ENCODE assay signal across 16 cellular contexts in the genomic region with DNA sequence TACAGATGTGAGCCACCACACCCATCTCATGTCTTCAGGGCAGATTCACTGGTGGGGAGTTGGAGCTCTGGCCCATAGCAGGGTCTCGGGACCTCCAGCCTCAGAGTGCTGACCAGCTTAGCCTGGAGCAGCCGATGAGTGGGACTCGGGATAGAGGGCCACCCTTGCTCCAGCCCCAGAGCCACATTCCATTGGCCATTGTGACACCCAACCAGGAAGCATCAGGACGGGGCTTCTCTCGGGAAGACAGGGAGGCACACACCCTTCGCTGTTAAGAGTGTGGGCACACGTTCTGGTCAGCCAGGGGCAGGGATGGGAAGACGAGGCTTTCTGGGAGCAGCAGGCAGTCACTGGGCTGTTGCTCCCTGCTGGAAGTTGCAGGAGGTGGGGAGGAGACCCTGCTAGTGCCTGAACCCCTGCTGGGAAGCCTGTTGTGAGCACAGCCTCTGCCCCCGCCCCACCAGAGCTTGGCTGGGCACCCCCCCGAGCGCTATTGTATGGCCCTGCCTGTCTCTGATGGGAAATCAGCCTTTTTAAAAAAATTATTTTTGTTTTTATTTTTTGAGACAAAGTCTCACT. TPM values are rescaled to one million over a fixed set of nuclear protein-coding genes. Genes with fewer than 3 reads are reported as not detected.
A peak's percentile ranks its signal among the peaks of the same experiment; 100 is the strongest.
DNase-seq lines count a peak whose midpoint lies in the region; ATAC-seq and TF ChIP-seq lines count a peak whose summit lies in the region.
"Had no signal": no experiment of that assay in that cellular context is flagged by ENCODE, and none has a peak within 500 bp of the region (broad histone marks: within the 10 kb centered on the region; RNA-seq: fewer than 3 reads in every experiment).

No MANE protein-coding gene starts in this region.

- H3K36me3 Mint-ChIP-seq in T-helper 17 cell (ENCODE audit: low read depth) = no peaks in the 10 kb centered on the region
- H3K36me3 Mint-ChIP-seq in CD4-positive, alpha-beta memory T cell = no peaks in the 10 kb centered on the region

- H3K4me1 ChIP-seq in HEK293 (ENCODE audit: control insufficient read depth, insufficient read depth, low read length) = no peaks in the 10 kb centered on the region
- H3K4me1 ChIP-seq in gastroesophageal sphincter = peaks cover 0 to 59% (median 0%) of the 10 kb centered on the region in 3 donors
- peaks cover 13% of the 10 kb centered on the region for H3K4me1 ChIP-seq in suprapubic skin
- no peaks in the 10 kb centered on the region for H3K4me1 ChIP-seq in CD4-positive, alpha-beta memory T cell (ENCODE audit: insufficient read depth, low read length)

- H3K27me3 Mint-ChIP-seq in T-helper 17 cell = peaks cover 35% of the 10 kb centered on the region
- H3K27me3 Mint-ChIP-seq in CD4-positive, alpha-beta memory T cell = peaks cover 10 to 11% of the 10 kb centered on the region in 2 donors

- DNase-seq in mucosa of gallbladder (ENCODE audit: low spot score) = peak; percentile 33
- no peak for DNase-seq in suprapubic skin (ENCODE audit: low spot score in 2 of 2)
- DNase-seq in T-helper 17 cell = no peak
- no peak for DNase-seq in CD4-positive, alpha-beta memory T cell
- DNase-seq: activated B cell treated with CpG ODN at 0.5 μM for 24 hours; activated effector memory CD4-positive, alpha-beta T cell treated with Interleukin-2 at 50 U/mL for 16 hours; AML-193; anterior cingulate cortex; IMR-90; left colon; NCI-H2081 treated with DMSO at 0.1 percent for 48 hours had no signal

- peak; percentile 41 for ATAC-seq in gastroesophageal sphincter
- ATAC-seq in T-helper 17 cell = no peak
- ATAC-seq in GM21526 (IDR thresholded peaks at IDR 0.05; ENCODE audit: low FRiP score, unreplicated experiment) = no peak
- ATAC-seq in HG03196 (IDR thresholded peaks at IDR 0.05; ENCODE audit: unreplicated experiment) = no peak
- ATAC-seq: left colon had no signal

- CTCF ChIA-PET in HEK293 (lab: Yijun Ruan, JAX) = interaction anchor here (0.6 kb wide), 1 partner anchor 426 kb away, joined by 5 read pairs; no protein-coding TSS in a partner anchor
- CTCF ChIA-PET in CD4-positive, alpha-beta memory T cell (lab: Charles Lee; ENCODE audit: partially characterized antibody) = no interaction called here

- H3K4me3 Mint-ChIP-seq in T-helper 17 cell = no peak overlapping the region
- no peak overlapping the region for H3K4me3 Mint-ChIP-seq in CD4-positive, alpha-beta memory T cell
- H3K4me3 Mint-ChIP-seq: activated B cell treated with CpG ODN at 0.5 μM for 24 hours, neural crest cell had no signal

- H3K27me3 ChIP-seq in gastroesophageal sphincter (no peaks in the 10 kb centered on the region), suprapubic skin (peaks cover 21% of the 10 kb centered on the region)
- no peaks in the 10 kb centered on the region for H3K27me3 ChIP-seq in CD4-positive, alpha-beta memory T cell (ENCODE audit: insufficient read depth, low read length)

- no peak overlapping the region for H3K27ac ChIP-seq in HEK293 (ENCODE audit: extremely low read depth, low read depth, low read length)
- H3K27ac ChIP-seq in gastroesophageal sphincter = peak overlapping the region in 3 of 4 donors; percentile 71 to 86 (median 80)
- H3K27ac ChIP-seq in suprapubic skin = peak overlapping the region; percentile 76
- no peak overlapping the region for H3K27ac ChIP-seq in CD4-positive, alpha-beta memory T cell (ENCODE audit: low read depth, low read length)

- H3K36me3 ChIP-seq in HEK293 (ENCODE audit: control insufficient read depth in 2 of 2, insufficient read depth in 1 of 2, low read length in 2 of 2) (no peaks in the 10 kb centered on the region), gastroesophageal sphincter (peaks cover 0 to 3% of the 10 kb centered on the region in 2 donors), suprapubic skin (no peaks in the 10 kb centered on the region)
- H3K36me3 ChIP-seq in CD4-positive, alpha-beta memory T cell (ENCODE audit: insufficient read depth, low read length) = no peaks in the 10 kb centered on the region

- 57% methylated on average over 6 of the region's 11 CpGs; no CpG with 5 or more reads in 1 of the 2 donors for WGBS in gastroesophageal sphincter (ENCODE audit: low coverage in 1 of 2), 2 donors
- WGBS in suprapubic skin = 61% methylated on average over 8 of the region's 11 CpGs

- TF ChIP-seq CTCF in HEK293 (tag by site-specific recombination; IDR thresholded peaks at IDR 0.05) (no peak), gastroesophageal sphincter (IDR thresholded peaks at IDR 0.05) (no peak), suprapubic skin (IDR thresholded peaks at IDR 0.05) (no peak)

- TF ChIP-seq EP300 in gastroesophageal sphincter (IDR thresholded peaks at IDR 0.05) = no peak
- no peak for TF ChIP-seq EP300 in suprapubic skin (IDR thresholded peaks at IDR 0.05)

- intact Hi-C loops in CD4-positive, alpha-beta memory T cell (cut with micrococcal nuclease) = no loop called here

- H3K4me3 ChIP-seq in HEK293 (ENCODE audit: low read depth, low read length) (no peak overlapping the region), gastroesophageal sphincter (peak overlapping the region; percentile 27 to 58), suprapubic skin (peak overlapping the region; percentile 48)
- no peak overlapping the region for H3K4me3 ChIP-seq in CD4-positive, alpha-beta memory T cell (ENCODE audit: low read length in 2 of 2)

- H3K27ac Mint-ChIP-seq in T-helper 17 cell = no peak overlapping the region
- no peak overlapping the region for H3K27ac Mint-ChIP-seq in CD4-positive, alpha-beta memory T cell
- H3K27ac Mint-ChIP-seq: activated B cell treated with CpG ODN at 0.5 μM for 24 hours had no signal

- TF ChIP-seq POLR2A in gastroesophageal sphincter (IDR thresholded peaks at IDR 0.05) (peak in 1 of 2 donors; percentile 46), suprapubic skin (IDR thresholded peaks at IDR 0.05) (peak in 1 of 2 donors; percentile 60)

- H3K9me3 Mint-ChIP-seq in CD4-positive, alpha-beta memory T cell = no peaks in the 10 kb centered on the region
- H3K9me3 Mint-ChIP-seq: activated B cell treated with CpG ODN at 0.5 μM for 24 hours, neural crest cell had no signal

- no peaks in the 10 kb centered on the region for H3K9me3 ChIP-seq in HEK293 (ENCODE audit: control insufficient read depth, insufficient read depth, low read depth, low read length)
- H3K9me3 ChIP-seq in gastroesophageal sphincter = no peaks in the 10 kb centered on the region
- H3K9me3 ChIP-seq in suprapubic skin = no peaks in the 10 kb centered on the region
- no peaks in the 10 kb centered on the region for H3K9me3 ChIP-seq in T-helper 17 cell (ENCODE audit: control insufficient read depth, low read length, poor library complexity, severe bottlenecking)
- no peaks in the 10 kb centered on the region for H3K9me3 ChIP-seq in CD4-positive, alpha-beta memory T cell (ENCODE audit: control insufficient read depth in 1 of 2, low read length in 2 of 2)

- POLR2A ChIA-PET in HEK293 (lab: Yijun Ruan, JAX) = no interaction called here
- POLR2A ChIA-PET in CD4-positive, alpha-beta memory T cell (lab: Charles Lee; ENCODE audit: partially characterized antibody) = no interaction called here

- peaks cover 5% of the 10 kb centered on the region for H3K4me1 Mint-ChIP-seq in T-helper 17 cell
- peaks cover 0 to 6% (median 1%) of the 10 kb centered on the region in 4 donors for H3K4me1 Mint-ChIP-seq in CD4-positive, alpha-beta memory T cell

TF ChIP-seq in HEK293, 187 proteins besides CTCF, POLR2A, EP300 and RAD21:
- TF ChIP-seq ZNF133 (tag by site-specific recombination; IDR thresholded peaks at IDR 0.05) (no peak), ZIC2 (tag by site-specific recombination; IDR thresholded peaks at IDR 0.05) (peak; percentile 91)

RNA-seq across cellular contexts. Expression of a gene that starts 1.6 kb away (rescaled TPM):
- 10 to 100 TPM; 19.1 to 43.4 (median 31.3) TPM for total RNA-seq in gastroesophageal sphincter
- 96.1 TPM for total RNA-seq in mucosa of gallbladder
- 10 to 100 TPM in 2 of 4 donors, 1 to 10 TPM in 2; 4.2 to 12.4 (median 10.4) TPM for total RNA-seq in suprapubic skin
- under 1 TPM in 1 of 2 donors, not detected in 1; 0.67 TPM for total RNA-seq in T-helper 17 cell
- total RNA-seq in CD4-positive, alpha-beta memory T cell = not detected
- not detected for polyA plus RNA-seq in CD4-positive, alpha-beta memory T cell
- total RNA-seq: IMR-90 had no signal
- polyA plus RNA-seq: IMR-90 had no signal

Comparison
In these comparisons a context has a peak if more than half of its experiments do, and no peak if none do; other contexts are left out.
1. H3K27ac ChIP-seq: peak in gastroesophageal sphincter (3 of 4) and suprapubic skin (single experiment); none in HEK293 (single experiment) and CD4-positive, alpha-beta memory T cell (single experiment).
2. H3K4me3 ChIP-seq: peak in gastroesophageal sphincter (2 of 2) and suprapubic skin (single experiment); none in HEK293 (single experiment) and CD4-positive, alpha-beta memory T cell (0 of 2).